ENCODE assay signal across 8 cellular contexts in genomic region chr17:21042434-21043295, GRCh38. TPM values are rescaled to one million over a fixed set of nuclear protein-coding genes. Genes with fewer than 3 reads are reported as not detected.
DNase-seq lines count a peak whose midpoint lies in the region; ATAC-seq and TF ChIP-seq lines count a peak whose summit lies in the region.

USP22 (minus strand) TSS chr17:21043011; CDS start chr17:21042835, 176 bp downstream.

- peak within 1 kb of the TSS; percentile 87 for H3K4me3 ChIP-seq in BJ (ENCODE audit: low read depth, low read length)
- H3K4me3 ChIP-seq in left ventricle myocardium inferior, result peak within 1 kb of the TSS; percentile 99
- H3K4me3 ChIP-seq in psoas muscle, result peak within 1 kb of the TSS; percentile 93

- no peaks in the 10 kb centered on the region for H3K27me3 ChIP-seq in BJ (ENCODE audit: control insufficient read depth, insufficient read depth, low read length)
- no peaks in the 10 kb centered on the region for H3K27me3 ChIP-seq in left ventricle myocardium inferior (ENCODE audit: low read depth)
- H3K27me3 ChIP-seq in psoas muscle (ENCODE audit: insufficient read depth in 3 of 3, low read length in 2 of 3), result no peaks in the 10 kb centered on the region

- H3K4me3 Mint-ChIP-seq in activated naive CD8-positive, alpha-beta T cell, result peak within 1 kb of the TSS; percentile 95

- H3K9me3 ChIP-seq in left ventricle myocardium inferior (replicated peaks), result no peaks in the 10 kb centered on the region
- H3K9me3 ChIP-seq in psoas muscle, result no peaks in the 10 kb centered on the region

- H3K27ac Mint-ChIP-seq in activated naive CD8-positive, alpha-beta T cell, result peak within 1 kb of the TSS; percentile 92

- ATAC-seq in GM18861 (IDR thresholded peaks at IDR 0.05; ENCODE audit: unreplicated experiment) (peak; percentile 44), HG03025 (IDR thresholded peaks at IDR 0.05; ENCODE audit: low FRiP score, unreplicated experiment) (peak; percentile 42), psoas muscle (peak; percentile 61 to 81 (median 72))

- 0 to 1% (median 1%) methylated on average over 22 to 85 of the region's 91 CpGs for WGBS in psoas muscle, 3 donors

- POLR2A ChIA-PET in BJ (lab: Charles Lee), result interaction anchor here (0.5 to 0.7 kb wide), 4 partner anchors 9 to 509 kb away, joined by 4 to 10 read pairs (median 4); no protein-coding TSS in a partner anchor

- CTCF ChIA-PET in BJ (lab: Yijun Ruan, JAX), result interaction anchor here (0.6 to 2.7 kb wide), 12 partner anchors 8 to 1548 kb away, joined by 3 to 21 read pairs (median 4); partner anchors contain the start of gene DHRS7B

- H3K27me3 Mint-ChIP-seq in activated naive CD8-positive, alpha-beta T cell, result no peaks in the 10 kb centered on the region

- H3K27ac ChIP-seq in left ventricle myocardium inferior (replicated peaks), result peak within 1 kb of the TSS; percentile 100
- peak within 1 kb of the TSS; percentile 99 for H3K27ac ChIP-seq in psoas muscle

- H3K4me1 Mint-ChIP-seq in activated naive CD8-positive, alpha-beta T cell (ENCODE audit: low read depth), result peaks cover 33% of the 10 kb centered on the region

- peaks cover 59% of the 10 kb centered on the region for H3K4me1 ChIP-seq in left ventricle myocardium inferior
- peaks cover 27% of the 10 kb centered on the region for H3K4me1 ChIP-seq in psoas muscle

- no peaks in the 10 kb centered on the region for H3K9me3 Mint-ChIP-seq in activated naive CD8-positive, alpha-beta T cell (ENCODE audit: low read depth)

- TF ChIP-seq CTCF in BJ (IDR thresholded peaks at IDR 0.05; ENCODE audit: insufficient read depth, low read depth, low read length), result no peak
- no peak for TF ChIP-seq CTCF in left ventricle myocardium inferior (IDR thresholded peaks at IDR 0.05; ENCODE audit: borderline replicate concordance)
- TF ChIP-seq CTCF in psoas muscle (IDR thresholded peaks at IDR 0.05), result no peak

- H3K36me3 ChIP-seq in BJ (ENCODE audit: control insufficient read depth, insufficient read depth, low read length) (0 out of 2 replicates have a peak, but pooled peaks cover 2% of the 10 kb centered on the region), left ventricle myocardium inferior (no peaks in the 10 kb centered on the region), psoas muscle (ENCODE audit: insufficient read depth in 1 of 2, low read depth in 1 of 2) (peaks cover 0 to 5% of the 10 kb centered on the region in 2 donors)

- peaks cover 2% of the 10 kb centered on the region for H3K36me3 Mint-ChIP-seq in activated naive CD8-positive, alpha-beta T cell

- DNase-seq in BJ (ENCODE audit: low read depth) (no peak), NOMO-1 treated with dmso at 0.1 percent for 144 hours (lab: John Stamatoyannopoulos, UW; ENCODE audit: unreplicated experiment) (peak; percentile 67), left ventricle myocardium inferior (no peak), psoas muscle (no peak), HCEC 1CT (no peak)

- intact Hi-C loops in left ventricle myocardium inferior (cut with micrococcal nuclease) (loop anchor here (5.0 kb wide), 1 partner anchor 85 kb away; the partner anchor contains the start of gene DHRS7B), psoas muscle (cut with DNase I) (loop anchor here (2.0 to 10.0 kb wide), 4 partner anchors 35 to 244 kb away; partner anchors contain the start of gene TMEM11 (in 1 of the 2))

RNA-seq across cellular contexts. Expression of gene USP22, which starts in this region (rescaled TPM):
- polyA plus RNA-seq in BJ (2011; rRNA removed), result 169 and 212 TPM in 2 replicates
- 192 and 244 TPM in 2 replicates for polyA minus RNA-seq in BJ (2011; rRNA and poly(A)+ RNA removed)
- 159 TPM for total RNA-seq in left ventricle myocardium inferior
- 100 to 1,000 TPM; 150 to 287 (median 183) TPM for total RNA-seq in psoas muscle
- 10 to 100 TPM; 46.4 to 80.5 (median 76.5) TPM for polyA plus RNA-seq in psoas muscle
